2 cellular contexts compared by ENCODE assay signal in the genomic region with DNA sequence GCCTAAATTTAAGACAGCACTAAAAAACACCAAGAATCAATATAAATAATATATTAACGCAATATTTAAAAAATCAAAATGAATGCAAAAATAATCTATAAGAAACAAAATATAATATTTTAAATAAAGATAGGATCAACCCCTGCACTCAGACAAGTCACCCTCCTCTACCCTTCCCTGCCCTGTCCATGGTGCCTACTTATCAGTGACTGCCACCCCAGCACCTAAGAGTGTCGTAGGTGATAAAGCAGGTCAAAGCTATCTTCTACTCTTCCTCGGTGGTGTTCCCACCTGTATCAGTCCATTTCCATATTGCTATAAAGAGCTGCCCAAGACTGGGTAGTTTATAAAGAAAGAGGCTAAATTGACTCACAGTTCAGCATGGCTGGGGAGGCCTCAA.
TF ChIP-seq lines count a peak whose summit lies in the region.

No MANE protein-coding gene starts in this region.

TF ChIP-seq in SK-N-SH, 30 proteins besides CTCF, POLR2A, EP300 and RAD21 (continued from another document):
- TF ChIP-seq, protein P1, sequence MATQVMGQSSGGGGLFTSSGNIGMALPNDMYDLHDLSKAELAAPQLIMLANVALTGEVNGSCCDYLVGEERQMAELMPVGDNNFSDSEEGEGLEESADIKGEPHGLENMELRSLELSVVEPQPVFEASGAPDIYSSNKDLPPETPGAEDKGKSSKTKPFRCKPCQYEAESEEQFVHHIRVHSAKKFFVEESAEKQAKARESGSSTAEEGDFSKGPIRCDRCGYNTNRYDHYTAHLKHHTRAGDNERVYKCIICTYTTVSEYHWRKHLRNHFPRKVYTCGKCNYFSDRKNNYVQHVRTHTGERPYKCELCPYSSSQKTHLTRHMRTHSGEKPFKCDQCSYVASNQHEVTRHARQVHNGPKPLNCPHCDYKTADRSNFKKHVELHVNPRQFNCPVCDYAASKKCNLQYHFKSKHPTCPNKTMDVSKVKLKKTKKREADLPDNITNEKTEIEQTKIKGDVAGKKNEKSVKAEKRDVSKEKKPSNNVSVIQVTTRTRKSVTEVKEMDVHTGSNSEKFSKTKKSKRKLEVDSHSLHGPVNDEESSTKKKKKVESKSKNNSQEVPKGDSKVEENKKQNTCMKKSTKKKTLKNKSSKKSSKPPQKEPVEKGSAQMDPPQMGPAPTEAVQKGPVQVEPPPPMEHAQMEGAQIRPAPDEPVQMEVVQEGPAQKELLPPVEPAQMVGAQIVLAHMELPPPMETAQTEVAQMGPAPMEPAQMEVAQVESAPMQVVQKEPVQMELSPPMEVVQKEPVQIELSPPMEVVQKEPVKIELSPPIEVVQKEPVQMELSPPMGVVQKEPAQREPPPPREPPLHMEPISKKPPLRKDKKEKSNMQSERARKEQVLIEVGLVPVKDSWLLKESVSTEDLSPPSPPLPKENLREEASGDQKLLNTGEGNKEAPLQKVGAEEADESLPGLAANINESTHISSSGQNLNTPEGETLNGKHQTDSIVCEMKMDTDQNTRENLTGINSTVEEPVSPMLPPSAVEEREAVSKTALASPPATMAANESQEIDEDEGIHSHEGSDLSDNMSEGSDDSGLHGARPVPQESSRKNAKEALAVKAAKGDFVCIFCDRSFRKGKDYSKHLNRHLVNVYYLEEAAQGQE (IDR thresholded peaks at IDR 0.05; ENCODE audit: low read depth, low read length), result peak; percentile 57; the same call in 1 of the 2 replicates

TF ChIP-seq in SK-N-SH treated with all-trans-retinoic acid at 6 μM for 48 hours, 23 proteins besides CTCF, POLR2A, EP300 and RAD21 (continued from another document):
- TF ChIP-seq, protein P2, sequence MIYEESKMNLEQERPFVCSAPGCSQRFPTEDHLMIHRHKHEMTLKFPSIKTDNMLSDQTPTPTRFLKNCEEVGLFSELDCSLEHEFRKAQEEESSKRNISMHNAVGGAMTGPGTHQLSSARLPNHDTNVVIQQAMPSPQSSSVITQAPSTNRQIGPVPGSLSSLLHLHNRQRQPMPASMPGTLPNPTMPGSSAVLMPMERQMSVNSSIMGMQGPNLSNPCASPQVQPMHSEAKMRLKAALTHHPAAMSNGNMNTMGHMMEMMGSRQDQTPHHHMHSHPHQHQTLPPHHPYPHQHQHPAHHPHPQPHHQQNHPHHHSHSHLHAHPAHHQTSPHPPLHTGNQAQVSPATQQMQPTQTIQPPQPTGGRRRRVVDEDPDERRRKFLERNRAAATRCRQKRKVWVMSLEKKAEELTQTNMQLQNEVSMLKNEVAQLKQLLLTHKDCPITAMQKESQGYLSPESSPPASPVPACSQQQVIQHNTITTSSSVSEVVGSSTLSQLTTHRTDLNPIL (CRISPR knock-in tag; IDR thresholded peaks at IDR 0.05; ENCODE audit: low read depth), result no peak
- TF ChIP-seq OSR1 (CRISPR knock-in tag; IDR thresholded peaks at IDR 0.05) (no peak), GLIS3 (CRISPR knock-in tag; IDR thresholded peaks at IDR 0.05) (no peak), ZNF8 (CRISPR knock-in tag; IDR thresholded peaks at IDR 0.05) (no peak), BACH2 (CRISPR knock-in tag; IDR thresholded peaks at IDR 0.05; ENCODE audit: borderline replicate concordance) (no peak)
